In genomic region chr17:59830007-59830630, GRCh38 we compare ENCODE assay signal across 8 cellular contexts.
DNase-seq lines count a peak whose midpoint lies in the region; ATAC-seq and TF ChIP-seq lines count a peak whose summit lies in the region.

No MANE protein-coding gene starts in this region.

- peaks cover 3% of the 10 kb centered on the region for H3K36me3 Mint-ChIP-seq in memory B cell

- no peaks in the 10 kb centered on the region for H3K9me3 ChIP-seq in adrenal gland (replicated peaks in 1 of 3)

- H3K4me3 Mint-ChIP-seq in memory B cell = no peak overlapping the region

- ATAC-seq in memory B cell (ENCODE audit: low read depth) (no peak), HG02678 (IDR thresholded peaks at IDR 0.05; ENCODE audit: unreplicated experiment) (no peak), HG03342 (IDR thresholded peaks at IDR 0.05; ENCODE audit: unreplicated experiment) (no peak)

- H3K9me3 Mint-ChIP-seq in memory B cell = no peaks in the 10 kb centered on the region

- WGBS in adrenal gland, 4 donors = 78 to 88% (median 81%) methylated on average over 2 to 3 of the region's 3 CpGs

- DNase-seq in A172 (ENCODE audit: low spot score) = peak; percentile 71
- DNase-seq in LHCN-M2 (ENCODE audit: low read depth) = peak; percentile 74
- DNase-seq in adrenal gland = peak in 1 of 7 donors; percentile 53
- no peak for DNase-seq in memory B cell (ENCODE audit: low spot score in 2 of 2)
- DNase-seq in anterior cingulate cortex (lab: John Stamatoyannopoulos, UW) = no peak
- DNase-seq in mesenteric fat pad (ENCODE audit: low spot score) = no peak

- H3K27ac ChIP-seq in adrenal gland = peak overlapping the region; percentile 59 to 92 (median 76)

- TF ChIP-seq POLR2A in adrenal gland (IDR thresholded peaks at IDR 0.05) = no peak

- no peak for TF ChIP-seq CTCF in adrenal gland (IDR thresholded peaks at IDR 0.05)

- H3K4me1 Mint-ChIP-seq in memory B cell = peaks cover 53% of the 10 kb centered on the region

- H3K36me3 ChIP-seq in adrenal gland (replicated peaks in 1 of 2) = no peaks in the 10 kb centered on the region

- H3K4me3 ChIP-seq in adrenal gland = no peak overlapping the region

- intact Hi-C loops in adrenal gland (cut with DNase I) = loop anchor here in 1 of 2 donors (10.0 kb wide), 1 partner anchor 65 kb away; no protein-coding TSS in a partner anchor

- peaks cover 18 to 62% of the 10 kb centered on the region in 2 donors for H3K4me1 ChIP-seq in adrenal gland (replicated peaks in 1 of 2)

- H3K27ac Mint-ChIP-seq in memory B cell = peak overlapping the region; percentile 75

- no peaks in the 10 kb centered on the region for H3K27me3 ChIP-seq in adrenal gland

- no peaks in the 10 kb centered on the region for H3K27me3 Mint-ChIP-seq in memory B cell

Comparison
In these comparisons a context has a peak if more than half of its experiments do, and no peak if none do; other contexts are left out.
1. DNase-seq: peak in A172 (single experiment) and LHCN-M2 (single experiment); none in memory B cell (0 of 2), anterior cingulate cortex (0 of 58) and mesenteric fat pad (single experiment).